Comparison of ENCODE assay signal across 1 cellular context in genomic region chr6:26311385-26312095, GRCh38.
A peak's percentile ranks its signal among the peaks of the same experiment; 100 is the strongest.
TF ChIP-seq lines count a peak whose summit lies in the region.

No MANE protein-coding gene starts in this region.

TF ChIP-seq in IMR-90, 13 proteins besides CTCF, POLR2A, EP300 and RAD21 (continued from another document):
- TF ChIP-seq RFX5 (IDR thresholded peaks at IDR 0.05; ENCODE audit: low read depth, low read length) = no peak
- peak; percentile 45; the same call in 1 of the 2 replicates for TF ChIP-seq CHD1 (IDR thresholded peaks at IDR 0.05; ENCODE audit: low read depth, low read length)
